In genomic region chr3:102057781-102058421, GRCh38 we compare ENCODE assay signal across 10 cellular contexts.
DNase-seq lines count a peak whose midpoint lies in the region; ATAC-seq and TF ChIP-seq lines count a peak whose summit lies in the region.
"Had no signal": no experiment of that assay in that cellular context is flagged by ENCODE, and none has a peak within 500 bp of the region (broad histone marks: within the 10 kb centered on the region; RNA-seq: fewer than 3 reads in every experiment).

No MANE protein-coding gene starts in this region.

- BruUV-seq in IMR-90 (replicated peaks; lab: Mats Ljungman, UMichigan): no TSS peak

- H3K27ac ChIP-seq in IMR-90 (ENCODE audit: insufficient read depth, low read length) (no peak overlapping the region), neutrophil (peak overlapping the region; percentile 15)
- H3K27ac ChIP-seq: thyroid gland had no signal

- intact Hi-C loops in activated CD4-positive, alpha-beta memory T cell treated with anti-CD3 and anti-CD28 coated beads for 36 hours (cut with micrococcal nuclease): loop anchor here (2.0 to 5.0 kb wide), 3 partner anchors 27 to 121 kb away; no protein-coding TSS in a partner anchor
- intact Hi-C loops in IMR-90 (cut with micrococcal nuclease): no loop called here

- CTCF ChIA-PET in activated CD4-positive, alpha-beta memory T cell treated with anti-CD3 and anti-CD28 coated beads, Interleukin-2, amount 10 ng/mL, durations not matched to agents 7 days and 5 days (lab: Charles Lee): interaction anchor here (1.2 kb wide), 1 partner anchor 255 kb away, joined by 3 read pairs; no protein-coding TSS in a partner anchor
- CTCF ChIA-PET in activated CD4-positive, alpha-beta memory T cell treated with anti-CD3 and anti-CD28 coated beads for 36 hours (lab: Charles Lee): no interaction called here
- CTCF ChIA-PET in IMR-90 (lab: Yijun Ruan, JAX): interaction anchor here (0.6 kb wide), 1 partner anchor 16 kb away, joined by 3 read pairs; no protein-coding TSS in a partner anchor

- TF ChIP-seq RAD21 in IMR-90 (IDR thresholded peaks at IDR 0.05; ENCODE audit: low read length): no peak

- peaks cover 20% of the 10 kb centered on the region for H3K36me3 Mint-ChIP-seq in activated CD4-positive, alpha-beta memory T cell treated with anti-CD3 and anti-CD28 coated beads, Interleukin-2, amount 10 ng/mL, durations not matched to agents 7 days and 5 days (ENCODE audit: low read depth)
- H3K36me3 Mint-ChIP-seq in activated CD4-positive, alpha-beta memory T cell treated with anti-CD3 and anti-CD28 coated beads for 36 hours: no peaks in the 10 kb centered on the region
- no peaks in the 10 kb centered on the region for H3K36me3 Mint-ChIP-seq in nephron progenitor cell (ENCODE audit: low read depth)

- no peak for TF ChIP-seq CTCF in IMR-90 (conservative IDR thresholded peaks at IDR 0.05; ENCODE audit: low read depth, low read length)
- no peak for TF ChIP-seq CTCF in neutrophil (IDR thresholded peaks at IDR 0.05)
- no peak for TF ChIP-seq CTCF in nephron progenitor cell (IDR thresholded peaks at IDR 0.05)

- no peak overlapping the region for H2BK20ac ChIP-seq in IMR-90 (ENCODE audit: low read depth, low read length)

- H3K4me1 ChIP-seq in IMR-90 (ENCODE audit: control insufficient read depth, insufficient read depth, low read length): peaks cover 4% of the 10 kb centered on the region
- H3K4me1 ChIP-seq in neutrophil (ENCODE audit: control insufficient read depth in 1 of 2, insufficient read depth in 1 of 2, low read depth in 1 of 2, low read length in 1 of 2): peaks cover 0 to 27% of the 10 kb centered on the region in 2 experiments
- H3K4me1 ChIP-seq: thyroid gland had no signal

- no peaks in the 10 kb centered on the region for H3K27me3 ChIP-seq in IMR-90 (ENCODE audit: control insufficient read depth, insufficient read depth, low read length)
- H3K27me3 ChIP-seq in neutrophil: no peaks in the 10 kb centered on the region
- H3K27me3 ChIP-seq: thyroid gland had no signal

- H2BK15ac ChIP-seq in IMR-90 (ENCODE audit: low read depth, low read length): no peak overlapping the region

- no peaks in the 10 kb centered on the region for H3K79me1 ChIP-seq in IMR-90 (ENCODE audit: low read depth in 1 of 2, low read length in 2 of 2)

- H4K20me1 ChIP-seq in IMR-90 (ENCODE audit: insufficient read depth, low read length): no peaks in the 10 kb centered on the region

- dilution Hi-C loops in IMR-90 (cut with HindIII; ENCODE audit: low sequenced_read_pairs, unreplicated experiment): no loop called here

- H3K9me3 Mint-ChIP-seq in activated CD4-positive, alpha-beta memory T cell treated with anti-CD3 and anti-CD28 coated beads, Interleukin-2, amount 10 ng/mL, durations not matched to agents 7 days and 5 days: peaks cover 6% of the 10 kb centered on the region
- no peaks in the 10 kb centered on the region for H3K9me3 Mint-ChIP-seq in activated CD4-positive, alpha-beta memory T cell treated with anti-CD3 and anti-CD28 coated beads for 36 hours
- H3K9me3 Mint-ChIP-seq in nephron progenitor cell: no peaks in the 10 kb centered on the region

- no peak overlapping the region for H3K23ac ChIP-seq in IMR-90 (ENCODE audit: low read depth, low read length)

- no peaks in the 10 kb centered on the region for H3K27me3 Mint-ChIP-seq in activated CD4-positive, alpha-beta memory T cell treated with anti-CD3 and anti-CD28 coated beads, Interleukin-2, amount 10 ng/mL, durations not matched to agents 7 days and 5 days
- H3K27me3 Mint-ChIP-seq in activated CD4-positive, alpha-beta memory T cell treated with anti-CD3 and anti-CD28 coated beads for 36 hours: peaks cover 1% of the 10 kb centered on the region
- peaks cover 5% of the 10 kb centered on the region for H3K27me3 Mint-ChIP-seq in nephron progenitor cell (ENCODE audit: low read depth, poor library complexity)

- H2AK9ac ChIP-seq in IMR-90 (replicated peaks; ENCODE audit: low read depth, low read length, poor library complexity): no peak overlapping the region

- no peak for TF ChIP-seq POLR2A in IMR-90 (IDR thresholded peaks at IDR 0.05; ENCODE audit: low read depth, low read length)

- H3K9me3 ChIP-seq in IMR-90 (ENCODE audit: control insufficient read depth, insufficient read depth, low read length) (no peaks in the 10 kb centered on the region), neutrophil (no peaks in the 10 kb centered on the region)
- H3K9me3 ChIP-seq: thyroid gland had no signal

- H3K4me3 ChIP-seq in IMR-90 (ENCODE audit: insufficient read depth, low read depth, low read length): no peak overlapping the region
- no peak overlapping the region for H3K4me3 ChIP-seq in neutrophil (ENCODE audit: low read depth in 1 of 2, low read length in 1 of 2)
- H3K4me3 ChIP-seq: thyroid gland had no signal

- 0 out of 2 replicates have a peak overlapping the region, but pooled peaks have one; percentile 29 for H3K14ac ChIP-seq in IMR-90 (replicated peaks; ENCODE audit: low read depth, low read length)

- no peak overlapping the region for H3K4me2 ChIP-seq in IMR-90 (ENCODE audit: low read depth, low read length)

- H4K91ac ChIP-seq in IMR-90 (ENCODE audit: insufficient read depth, low read depth, low read length): no peak overlapping the region

- no peak overlapping the region for H3K4me3 Mint-ChIP-seq in activated CD4-positive, alpha-beta memory T cell treated with anti-CD3 and anti-CD28 coated beads, Interleukin-2, amount 10 ng/mL, durations not matched to agents 7 days and 5 days
- H3K4me3 Mint-ChIP-seq in activated CD4-positive, alpha-beta memory T cell treated with anti-CD3 and anti-CD28 coated beads for 36 hours: no peak overlapping the region
- no peak overlapping the region for H3K4me3 Mint-ChIP-seq in nephron progenitor cell

- no peak overlapping the region for H4K5ac ChIP-seq in IMR-90 (ENCODE audit: low read depth, low read length)

- no peak overlapping the region for H2BK120ac ChIP-seq in IMR-90 (ENCODE audit: low read depth, low read length)

- H3K18ac ChIP-seq in IMR-90 (ENCODE audit: low read depth, low read length): no peak overlapping the region

- no peaks in the 10 kb centered on the region; the same call in 1 of the 2 replicates for H3K9me1 ChIP-seq in IMR-90 (ENCODE audit: insufficient read depth, low read length)

- no peak overlapping the region for H3K56ac ChIP-seq in IMR-90 (ENCODE audit: extremely low read depth, insufficient read depth, low read length)

- H3K4me1 Mint-ChIP-seq in activated CD4-positive, alpha-beta memory T cell treated with anti-CD3 and anti-CD28 coated beads, Interleukin-2, amount 10 ng/mL, durations not matched to agents 7 days and 5 days: peaks cover 34% of the 10 kb centered on the region
- peaks cover 40% of the 10 kb centered on the region for H3K4me1 Mint-ChIP-seq in activated CD4-positive, alpha-beta memory T cell treated with anti-CD3 and anti-CD28 coated beads for 36 hours (ENCODE audit: low read depth)
- H3K4me1 Mint-ChIP-seq in nephron progenitor cell: no peaks in the 10 kb centered on the region

- no peak overlapping the region for H4K8ac ChIP-seq in IMR-90 (ENCODE audit: low read depth in 2 of 2, low read length in 2 of 2)

- H2AFZ ChIP-seq in IMR-90 (replicated peaks; ENCODE audit: low read length, poor library complexity): no peak overlapping the region

- POLR2A ChIA-PET in activated CD4-positive, alpha-beta memory T cell treated with anti-CD3 and anti-CD28 coated beads, Interleukin-2, amount 10 ng/mL, durations not matched to agents 7 days and 5 days (lab: Charles Lee): interaction anchor here (0.6 to 2.6 kb wide), 7 partner anchors 22 to 276 kb away, joined by 3 to 15 read pairs (median 4); partner anchors contain the start of gene NFKBIZ
- POLR2A ChIA-PET in activated CD4-positive, alpha-beta memory T cell treated with anti-CD3 and anti-CD28 coated beads for 36 hours (lab: Charles Lee): no interaction called here
- POLR2A ChIA-PET in IMR-90 (lab: Charles Lee; ENCODE audit: unreplicated experiment): no interaction called here

- DNase-seq in activated CD4-positive, alpha-beta memory T cell treated with anti-CD3 and anti-CD28 coated beads, Interleukin-2, amount 10 ng/mL, durations not matched to agents 7 days and 5 days: no peak
- DNase-seq in activated CD4-positive, alpha-beta memory T cell treated with anti-CD3 and anti-CD28 coated beads for 36 hours: no peak
- no peak for DNase-seq in IMR-90
- DNase-seq in nephron progenitor cell: no peak
- no peak for DNase-seq in NAMALWA (ENCODE audit: low spot score)
- no peak for DNase-seq in Kasumi-1 (lab: John Stamatoyannopoulos, UW)
- DNase-seq: NK-92 treated with Interleukin-12 subunit alpha and Interleukin-12 subunit beta, amount 100 ng/mL, for 24 hours; thyroid gland had no signal

- H3K36me3 ChIP-seq in IMR-90 (ENCODE audit: control insufficient read depth, insufficient read depth, low read length) (no peaks in the 10 kb centered on the region), neutrophil (no peaks in the 10 kb centered on the region)
- H3K36me3 ChIP-seq: thyroid gland had no signal

- no peak overlapping the region for H3K4ac ChIP-seq in IMR-90 (ENCODE audit: low read depth, low read length)

- in situ Hi-C loops in IMR-90 (cut with MboI; ENCODE audit: low sequenced_read_pairs): no loop called here

- H2AK5ac ChIP-seq in IMR-90 (ENCODE audit: low read depth, low read length): 0 out of 2 replicates have a peak overlapping the region, but pooled peaks have one; percentile 30

- H2BK5ac ChIP-seq in IMR-90 (ENCODE audit: low read depth, low read length, poor library complexity, severe bottlenecking): no peak overlapping the region

- H3K27ac Mint-ChIP-seq in activated CD4-positive, alpha-beta memory T cell treated with anti-CD3 and anti-CD28 coated beads, Interleukin-2, amount 10 ng/mL, durations not matched to agents 7 days and 5 days: peak overlapping the region; percentile 63
- H3K27ac Mint-ChIP-seq in activated CD4-positive, alpha-beta memory T cell treated with anti-CD3 and anti-CD28 coated beads for 36 hours: no peak overlapping the region
- no peak overlapping the region for H3K27ac Mint-ChIP-seq in nephron progenitor cell

- ATAC-seq in HG02571 (IDR thresholded peaks at IDR 0.05; ENCODE audit: unreplicated experiment): peak; percentile 67
- ATAC-seq in IMR-90 (ENCODE audit: low read depth): no peak

- H3K9ac ChIP-seq in IMR-90 (ENCODE audit: low read depth, low read length): no peak overlapping the region

TF ChIP-seq in IMR-90, 13 proteins besides CTCF, POLR2A, EP300 and RAD21 (continues in another document):
- TF ChIP-seq FOS (IDR thresholded peaks at IDR 0.05; ENCODE audit: low read depth, low read length): no peak
- no peak for TF ChIP-seq ELK1 (IDR thresholded peaks at IDR 0.05; ENCODE audit: borderline replicate concordance, low read depth, low read length)
- no peak for TF ChIP-seq NFE2L2 (IDR thresholded peaks at IDR 0.05; ENCODE audit: low read depth, low read length)
